ENCODE assay signal across 1 cellular context in genomic region chr2:111872806-111873205, GRCh38. TPM values are rescaled to one million over a fixed set of nuclear protein-coding genes. Genes with fewer than 3 reads are reported as not detected.
"Had no signal": no experiment of that assay in that cellular context is flagged by ENCODE, and none has a peak within 500 bp of the region (broad histone marks: within the 10 kb centered on the region; RNA-seq: fewer than 3 reads in every experiment).

No MANE protein-coding gene starts in this region.

RNA-seq across cellular contexts. Expression of gene MERTK, which starts 25.6 kb away (rescaled TPM):
- polyA plus RNA-seq: naive thymus-derived CD4-positive, alpha-beta T cell had no signal
